Comparison of ENCODE assay signal across 17 cellular contexts in genomic region chr17:27543958-27544349, GRCh38.
DNase-seq lines count a peak whose midpoint lies in the region; ATAC-seq, FAIRE-seq and TF ChIP-seq lines count a peak whose summit lies in the region.
"Had no signal": no experiment of that assay in that cellular context is flagged by ENCODE, and none has a peak within 500 bp of the region (broad histone marks: within the 10 kb centered on the region; RNA-seq: fewer than 3 reads in every experiment).

No MANE protein-coding gene starts in this region.

- FAIRE-seq in pancreas (lab: Jason Lieb, UNC): no peak
- FAIRE-seq: endothelial cell of umbilical vein had no signal

- no peak overlapping the region for H3K9ac ChIP-seq in Loucy (ENCODE audit: low read depth, low read length, poor library complexity, severe bottlenecking)

- no peaks in the 10 kb centered on the region for H3K9me3 Mint-ChIP-seq in activated T-cell treated with anti-CD3 and anti-CD28 coated beads, Interleukin-2, amount 50 U/mL, for 24 hours
- H3K9me3 Mint-ChIP-seq in activated naive CD8-positive, alpha-beta T cell treated with anti-CD3 and anti-CD28 coated beads for 36 hours: peaks cover 2% of the 10 kb centered on the region
- H3K9me3 Mint-ChIP-seq: nephron progenitor cell had no signal

- H3F3A ChIP-seq in Loucy (ENCODE audit: low read depth): no peaks in the 10 kb centered on the region

- H3K4me3 ChIP-seq in Loucy (ENCODE audit: low read length, poor library complexity, severe bottlenecking) (peak overlapping the region; percentile 67), pancreas (no peak overlapping the region)
- H3K4me3 ChIP-seq: colonic mucosa, vagina had no signal

- peak overlapping the region; percentile 86 for H3K4me2 ChIP-seq in Loucy (ENCODE audit: low read depth, low read length, poor library complexity, severe bottlenecking)

- WGBS in pancreas, 2 donors: 86 to 96% methylated on average over 9 of the region's 9 CpGs

- ATAC-seq in pancreas (no peak), HG02973 (IDR thresholded peaks at IDR 0.05; ENCODE audit: unreplicated experiment) (no peak), GM18861 (IDR thresholded peaks at IDR 0.05; ENCODE audit: unreplicated experiment) (no peak)

- no peak for DNase-seq in activated T-cell treated with anti-CD3 and anti-CD28 coated beads, Interleukin-2, amount 50 U/mL, for 24 hours
- no peak for DNase-seq in activated T-cell treated with anti-CD3 and anti-CD28 coated beads, Interleukin-2, amount 50 U/mL, for 1 hour
- no peak for DNase-seq in activated naive CD8-positive, alpha-beta T cell treated with anti-CD3 and anti-CD28 coated beads for 36 hours
- DNase-seq in pancreas (no peak), nucleus accumbens (lab: John Stamatoyannopoulos, UW) (no peak)
- DNase-seq: ACHN, colonic mucosa, EL, hypothalamus, NCI-H446, nephron progenitor cell, Right ventricle myocardium superior had no signal

- H3K27ac ChIP-seq in pancreas: peak overlapping the region in 3 of 4 donors; percentile 26 to 92 (median 81)
- H3K27ac ChIP-seq: colonic mucosa, vagina had no signal

- peaks cover 85% of the 10 kb centered on the region for H3K4me1 Mint-ChIP-seq in activated T-cell treated with anti-CD3 and anti-CD28 coated beads, Interleukin-2, amount 50 U/mL, for 24 hours (ENCODE audit: low read depth)
- peaks cover 71% of the 10 kb centered on the region for H3K4me1 Mint-ChIP-seq in activated naive CD8-positive, alpha-beta T cell treated with anti-CD3 and anti-CD28 coated beads for 36 hours

- H3K9me2 ChIP-seq in Loucy (replicated peaks; ENCODE audit: low read depth, low read length): no peaks in the 10 kb centered on the region

- H3K9me3 ChIP-seq in Loucy (ENCODE audit: insufficient read depth, low read depth, low read length) (no peaks in the 10 kb centered on the region), pancreas (no peaks in the 10 kb centered on the region)
- H3K9me3 ChIP-seq: colonic mucosa, vagina had no signal

- no peaks in the 10 kb centered on the region for H3K36me3 ChIP-seq in Loucy (ENCODE audit: insufficient read depth, low read length)
- H3K36me3 ChIP-seq in pancreas: no peaks in the 10 kb centered on the region
- H3K36me3 ChIP-seq: colonic mucosa, vagina had no signal

- no peaks in the 10 kb centered on the region for H3K27me3 ChIP-seq in Loucy (ENCODE audit: insufficient read depth, low read length, poor library complexity, severe bottlenecking)
- H3K27me3 ChIP-seq in pancreas: no peaks in the 10 kb centered on the region
- H3K27me3 ChIP-seq: colonic mucosa, vagina had no signal

- peaks cover 44% of the 10 kb centered on the region for H4K20me1 ChIP-seq in Loucy (ENCODE audit: insufficient read depth, low read length, poor library complexity, severe bottlenecking)

- intact Hi-C loops in pancreas (cut with DNase I): no loop called here

- H3K4me1 ChIP-seq in Loucy (ENCODE audit: insufficient read depth, low read length, poor library complexity, severe bottlenecking) (peaks cover 57% of the 10 kb centered on the region), pancreas (peaks cover 67 to 81% (median 75%) of the 10 kb centered on the region in 3 donors)
- H3K4me1 ChIP-seq: colonic mucosa had no signal

- peak overlapping the region; percentile 96 for H3K27ac Mint-ChIP-seq in activated T-cell treated with anti-CD3 and anti-CD28 coated beads, Interleukin-2, amount 50 U/mL, for 24 hours
- peak overlapping the region; percentile 94 for H3K27ac Mint-ChIP-seq in activated naive CD8-positive, alpha-beta T cell treated with anti-CD3 and anti-CD28 coated beads for 36 hours
- H3K27ac Mint-ChIP-seq: nephron progenitor cell had no signal

- H3K27me3 Mint-ChIP-seq in activated T-cell treated with anti-CD3 and anti-CD28 coated beads, Interleukin-2, amount 50 U/mL, for 24 hours: peaks cover 2% of the 10 kb centered on the region
- peaks cover 4% of the 10 kb centered on the region for H3K27me3 Mint-ChIP-seq in activated naive CD8-positive, alpha-beta T cell treated with anti-CD3 and anti-CD28 coated beads for 36 hours

- peaks cover 21% of the 10 kb centered on the region for H3K36me3 Mint-ChIP-seq in activated T-cell treated with anti-CD3 and anti-CD28 coated beads, Interleukin-2, amount 50 U/mL, for 24 hours (ENCODE audit: low read depth)
- peaks cover 10% of the 10 kb centered on the region for H3K36me3 Mint-ChIP-seq in activated naive CD8-positive, alpha-beta T cell treated with anti-CD3 and anti-CD28 coated beads for 36 hours

- TF ChIP-seq CTCF in Loucy (conservative IDR thresholded peaks at IDR 0.05; ENCODE audit: low read length) (no peak), pancreas (IDR thresholded peaks at IDR 0.05) (no peak)

- no peak overlapping the region for H2AFZ ChIP-seq in Loucy (ENCODE audit: low read length)

- H3K79me2 ChIP-seq in Loucy (ENCODE audit: insufficient read depth, low read length): peaks cover 29% of the 10 kb centered on the region

- H3K4me3 Mint-ChIP-seq in activated T-cell treated with anti-CD3 and anti-CD28 coated beads, Interleukin-2, amount 50 U/mL, for 24 hours: peak overlapping the region; percentile 67
- H3K4me3 Mint-ChIP-seq in activated naive CD8-positive, alpha-beta T cell treated with anti-CD3 and anti-CD28 coated beads for 36 hours: peak overlapping the region; percentile 1
- H3K4me3 Mint-ChIP-seq: nephron progenitor cell had no signal
